In the genomic region with DNA sequence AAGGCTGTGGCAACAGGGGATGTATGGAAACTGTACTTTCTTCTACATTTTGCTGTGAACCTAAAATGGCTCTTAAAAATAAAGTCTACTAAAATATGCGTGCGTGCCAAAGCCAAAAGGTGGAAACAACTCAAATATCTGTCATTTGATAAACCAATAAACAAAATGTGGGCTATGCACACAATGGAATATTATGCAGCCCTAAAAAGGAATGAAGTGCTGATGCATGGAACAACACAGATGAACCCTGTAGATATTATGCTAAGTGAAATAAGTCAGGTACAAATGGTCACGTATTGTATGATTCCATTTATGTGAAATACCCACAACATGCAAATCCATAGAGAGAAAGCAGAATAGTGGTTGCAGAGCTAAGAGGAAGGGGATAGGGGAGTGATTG, we compare ENCODE assay signal across 24 cellular contexts. TPM values are rescaled to one million over a fixed set of nuclear protein-coding genes. Genes with fewer than 3 reads are reported as not detected.
"Had no signal": no experiment of that assay in that cellular context is flagged by ENCODE, and none has a peak within 500 bp of the region (broad histone marks: within the 10 kb centered on the region; RNA-seq: fewer than 3 reads in every experiment).

No MANE protein-coding gene starts in this region.

- DNase-seq: cortex of kidney; effector CD8-positive, alpha-beta T cell; effector memory CD8-positive, alpha-beta T cell; erythroblast; esophagus squamous epithelium; foreskin fibroblast; foreskin melanocyte; gastrocnemius medialis; glutamatergic neuron; heart right ventricle; hippocampal formation; left cardiac atrium; left lung; left ventricle myocardium superior; lower lobe of right lung; mesenchymal stem cell; naive thymus-derived CD4-positive, alpha-beta T cell had no signal

- H3K9me3 ChIP-seq: colonic mucosa, esophagus squamous epithelium, gastrocnemius medialis, lower lobe of right lung had no signal

- ATAC-seq: effector memory CD8-positive, alpha-beta T cell; esophagus mucosa; gastrocnemius medialis; heart right ventricle; left cardiac atrium; left lung; left ventricle myocardium superior; lower lobe of right lung; naive thymus-derived CD4-positive, alpha-beta T cell had no signal

- FAIRE-seq: endometrium, islet of Langerhans, keratinocyte had no signal

- H3K4me3 ChIP-seq: colonic mucosa, esophagus squamous epithelium, gastrocnemius medialis, heart right ventricle, left lung, lower lobe of right lung had no signal

- H3K4me1 ChIP-seq: colonic mucosa had no signal

- H3K27me3 ChIP-seq: colonic mucosa, gastrocnemius medialis had no signal

- H3K36me3 ChIP-seq: colonic mucosa, esophagus squamous epithelium, gastrocnemius medialis, heart right ventricle, left lung, lower lobe of right lung had no signal

- H3K27ac ChIP-seq: colonic mucosa, epithelial cell of prostate, esophagus squamous epithelium, heart right ventricle, left lung, lower lobe of right lung had no signal

RNA-seq across cellular contexts. Expression of a gene that starts 8.0 kb away (rescaled TPM):
- total RNA-seq: lung microvascular endothelial cell had no signal
